Comparison of ENCODE assay signal across 29 cellular contexts in genomic region chr1:154871374-154871773, GRCh38. TPM values are rescaled to one million over a fixed set of nuclear protein-coding genes. Genes with fewer than 3 reads are reported as not detected.
DNase-seq lines count a peak whose midpoint lies in the region; ATAC-seq and TF ChIP-seq lines count a peak whose summit lies in the region.
"Had no signal": no experiment of that assay in that cellular context is flagged by ENCODE, and none has a peak within 500 bp of the region (broad histone marks: within the 10 kb centered on the region; RNA-seq: fewer than 3 reads in every experiment).

No MANE protein-coding gene starts in this region.

- 17% methylated on average over 1 of the region's 1 CpG; no CpG with 5 or more reads in 1 of the 2 experiments for WGBS in endodermal cell (ENCODE audit: insufficient coverage in 1 of 2, insufficient read length in 1 of 2), 2 experiments
- WGBS in aorta, 2 donors = 31 to 32% methylated on average over 1 of the region's 1 CpG

- H3K36me3 Mint-ChIP-seq in MCF 10A (ENCODE audit: insufficient read depth, unreplicated experiment) = no peaks in the 10 kb centered on the region
- H3K36me3 Mint-ChIP-seq in endodermal cell (ENCODE audit: low read depth) = no peaks in the 10 kb centered on the region
- H3K36me3 Mint-ChIP-seq: activated naive CD4-positive, alpha-beta T cell treated with anti-CD3 and anti-CD28 coated beads, Interleukin-2, amount 50 U/mL, for 24 hours; mesothelial cell of epicardium had no signal

- POLR2A ChIA-PET in MCF 10A (lab: Yijun Ruan, JAX) = interaction anchor here (0.6 kb wide), 1 partner anchor 18 kb away, joined by 4 read pairs; no protein-coding TSS in a partner anchor

- H3K4me1 Mint-ChIP-seq in MCF 10A (ENCODE audit: insufficient read depth, unreplicated experiment) = peaks cover 12% of the 10 kb centered on the region
- peaks cover 26% of the 10 kb centered on the region for H3K4me1 Mint-ChIP-seq in endodermal cell

- TF ChIP-seq POLR2A in breast epithelium (IDR thresholded peaks at IDR 0.05) = no peak

- no peak overlapping the region for H3K27ac ChIP-seq in breast epithelium
- H3K27ac ChIP-seq in endodermal cell (ENCODE audit: low read depth, low read length) = no peak overlapping the region
- H3K27ac ChIP-seq in aorta (ENCODE audit: low read depth in 1 of 2, low read length in 2 of 2) = no peak overlapping the region
- H3K27ac ChIP-seq: C4-2B, HL-60, left ventricle myocardium inferior, parathyroid adenoma, right lobe of liver had no signal

- H3K9me3 ChIP-seq in breast epithelium = no peaks in the 10 kb centered on the region
- H3K9me3 ChIP-seq in endodermal cell (ENCODE audit: control insufficient read depth, low read length) = no peaks in the 10 kb centered on the region
- no peaks in the 10 kb centered on the region for H3K9me3 ChIP-seq in aorta (ENCODE audit: control insufficient read depth, low read length)
- H3K9me3 ChIP-seq: gastrocnemius medialis, left ventricle myocardium inferior, right lobe of liver had no signal

- peaks cover 45% of the 10 kb centered on the region for H3K27me3 Mint-ChIP-seq in MCF 10A (ENCODE audit: insufficient read depth, unreplicated experiment)
- peaks cover 31% of the 10 kb centered on the region for H3K27me3 Mint-ChIP-seq in endodermal cell (ENCODE audit: insufficient read depth)

- no TSS peak for BruUV-seq in MCF 10A (replicated peaks; lab: Mats Ljungman, UMichigan)

- no peak for ATAC-seq in aorta (ENCODE audit: low FRiP score)
- no peak for ATAC-seq in HG02588 (IDR thresholded peaks at IDR 0.05; ENCODE audit: unreplicated experiment)
- ATAC-seq in HG02973 (IDR thresholded peaks at IDR 0.05; ENCODE audit: unreplicated experiment) = no peak
- ATAC-seq: activated T-helper 17 cell treated with anti-CD3 and anti-CD28 coated beads, Interleukin-2, amount 50 U/mL, for 72 hours; gastrocnemius medialis; naive thymus-derived CD8-positive, alpha-beta T cell; right lobe of liver; stimulated activated naive CD8-positive, alpha-beta T cell treated with anti-CD3 and anti-CD28 coated beads, Interleukin-15, Interleukin-2, amounts not matched to agents 100 U/mL and 50 U/mL, for 24 hours had no signal

- H3K4me3 ChIP-seq in breast epithelium (no peak overlapping the region), endodermal cell (ENCODE audit: low read length) (no peak overlapping the region), aorta (ENCODE audit: low read length in 2 of 2) (no peak overlapping the region)
- H3K4me3 ChIP-seq: left ventricle myocardium inferior, right lobe of liver had no signal

- H3K9me3 Mint-ChIP-seq in MCF 10A (ENCODE audit: unreplicated experiment) (no peaks in the 10 kb centered on the region), endodermal cell (no peaks in the 10 kb centered on the region)
- H3K9me3 Mint-ChIP-seq: activated naive CD4-positive, alpha-beta T cell treated with anti-CD3 and anti-CD28 coated beads, Interleukin-2, amount 50 U/mL, for 24 hours; activated T-helper 17 cell treated with anti-CD3 and anti-CD28 coated beads, Interleukin-2, amount 50 U/mL, for 72 hours; mesothelial cell of epicardium; naive thymus-derived CD8-positive, alpha-beta T cell had no signal

- CTCF ChIA-PET in MCF 10A (lab: Yijun Ruan, JAX) = interaction anchor here (0.8 to 2.3 kb wide), 6 partner anchors 9 to 312 kb away, joined by 3 to 26 read pairs (median 5); no protein-coding TSS in a partner anchor

- no peak overlapping the region for H3K9ac ChIP-seq in endodermal cell (ENCODE audit: extremely low read depth, low read length, poor library complexity, severe bottlenecking)
- H3K9ac ChIP-seq: parathyroid adenoma had no signal

- intact Hi-C loops in MCF 10A (cut with micrococcal nuclease) (no loop called here), breast epithelium (cut with DNase I; ENCODE audit: low total_unique reads) (no loop called here), aorta (cut with DNase I) (no loop called here)

- no peak overlapping the region for H3K4me3 Mint-ChIP-seq in MCF 10A (ENCODE audit: unreplicated experiment)
- H3K4me3 Mint-ChIP-seq in endodermal cell = no peak overlapping the region
- H3K4me3 Mint-ChIP-seq: activated naive CD4-positive, alpha-beta T cell treated with anti-CD3 and anti-CD28 coated beads, Interleukin-2, amount 50 U/mL, for 24 hours; activated T-helper 17 cell treated with anti-CD3 and anti-CD28 coated beads, Interleukin-2, amount 50 U/mL, for 72 hours; mesothelial cell of epicardium; naive thymus-derived CD8-positive, alpha-beta T cell had no signal

- H3K27me3 ChIP-seq in breast epithelium = peaks cover 0 to 21% of the 10 kb centered on the region in 2 donors
- peaks cover 23% of the 10 kb centered on the region for H3K27me3 ChIP-seq in endodermal cell (ENCODE audit: control insufficient read depth, insufficient read depth, low read length, poor library complexity, severe bottlenecking)
- peaks cover 0 to 1% of the 10 kb centered on the region in 2 donors for H3K27me3 ChIP-seq in aorta (ENCODE audit: control insufficient read depth in 1 of 2, insufficient read depth in 2 of 2, low read length in 1 of 2)
- H3K27me3 ChIP-seq: gastrocnemius medialis, right lobe of liver had no signal

- DNase-seq in MCF 10A (ENCODE audit: unreplicated experiment) (peak; percentile 28), breast epithelium (ENCODE audit: low spot score in 2 of 2) (no peak), NCI-H2196 (lab: John Stamatoyannopoulos, UW; ENCODE audit: unreplicated experiment) (peak; percentile 52), endodermal cell (peak; percentile 41), aorta (peak; percentile 2 to 15), C1 segment of cervical spinal cord (lab: John Stamatoyannopoulos, UW) (no peak)
- DNase-seq: ACHN; activated CD4-positive, alpha-beta T cell treated with anti-CD3 and anti-CD28 coated beads, Interleukin-2, amount 50 U/mL, for 4 hours; activated CD8-positive, alpha-beta memory T cell treated with anti-CD3 and anti-CD28 coated beads, Interleukin-2, amount 50 U/mL, for 4 hours; cortex of kidney; gastrocnemius medialis; GDM1; hypothalamus; left ventricle myocardium inferior; naive thymus-derived CD8-positive, alpha-beta T cell; NCI-H1436; NCI-H2171; NCI-H526 treated with DMSO at 0.1 percent for 48 hours; right lobe of liver; stimulated activated naive CD8-positive, alpha-beta T cell treated with anti-CD3 and anti-CD28 coated beads, Interleukin-15, Interleukin-2, amounts not matched to agents 100 U/mL and 50 U/mL, for 24 hours; T-helper 9 cell had no signal

- TF ChIP-seq CTCF in MCF 10A (IDR thresholded peaks at IDR 0.05; ENCODE audit: unreplicated experiment) (no peak), breast epithelium (IDR thresholded peaks at IDR 0.05) (no peak), endodermal cell (conservative IDR thresholded peaks at IDR 0.05) (no peak)

- H3K4me1 ChIP-seq in breast epithelium = no peaks in the 10 kb centered on the region
- H3K4me1 ChIP-seq in endodermal cell (ENCODE audit: control insufficient read depth, insufficient read depth, low read length) = peaks cover 16% of the 10 kb centered on the region
- H3K4me1 ChIP-seq in aorta (ENCODE audit: control insufficient read depth in 1 of 2, insufficient read depth in 2 of 2, low read length in 2 of 2) = no peaks in the 10 kb centered on the region
- H3K4me1 ChIP-seq: parathyroid adenoma had no signal

- H3K36me3 ChIP-seq in breast epithelium (no peaks in the 10 kb centered on the region), endodermal cell (ENCODE audit: control insufficient read depth, insufficient read depth, low read length) (no peaks in the 10 kb centered on the region), aorta (ENCODE audit: control insufficient read depth in 1 of 2, insufficient read depth in 2 of 2, low read length in 1 of 2) (no peaks in the 10 kb centered on the region)
- H3K36me3 ChIP-seq: gastrocnemius medialis, left ventricle myocardium inferior, right lobe of liver had no signal

- H3K27ac Mint-ChIP-seq in MCF 10A (ENCODE audit: low read depth, unreplicated experiment) = no peak overlapping the region
- H3K27ac Mint-ChIP-seq in endodermal cell = no peak overlapping the region
- H3K27ac Mint-ChIP-seq: activated naive CD4-positive, alpha-beta T cell treated with anti-CD3 and anti-CD28 coated beads, Interleukin-2, amount 50 U/mL, for 24 hours; activated T-helper 17 cell treated with anti-CD3 and anti-CD28 coated beads, Interleukin-2, amount 50 U/mL, for 72 hours; mesothelial cell of epicardium had no signal

RNA-seq across cellular contexts. Expression of gene KCNN3, which starts 1.3 kb away (rescaled TPM):
- total RNA-seq in MCF 10A (2022) (0.07 TPM in 1 of 2 replicates, not detected in the other), breast epithelium (1 to 10 TPM in 2 of 3 donors, under 1 TPM in 1; 0.96 to 1.6 (median 1.0) TPM), endodermal cell (under 1 TPM; 0.57 to 0.75 TPM), aorta (1 to 10 TPM; 3.2 to 4.7 TPM)
- polyA plus RNA-seq in endodermal cell (2013, experiment 1 of 2) = 4.5 TPM
- polyA plus RNA-seq in endodermal cell (2013, experiment 2 of 2) = 5.8 TPM
- polyA plus RNA-seq in aorta = under 1 TPM; 0.08 to 0.50 TPM
- polyA plus RNA-seq: naive thymus-derived CD8-positive, alpha-beta T cell had no signal

Comparison
In these comparisons a context has a peak if more than half of its experiments do, and no peak if none do; other contexts are left out.
1. DNase-seq: peak in MCF 10A (single experiment), NCI-H2196 (single experiment), endodermal cell (single experiment) and aorta (2 of 2); none in breast epithelium (0 of 2) and C1 segment of cervical spinal cord (0 of 14).